Comparison of ENCODE assay signal across 23 cellular contexts in the genomic region with DNA sequence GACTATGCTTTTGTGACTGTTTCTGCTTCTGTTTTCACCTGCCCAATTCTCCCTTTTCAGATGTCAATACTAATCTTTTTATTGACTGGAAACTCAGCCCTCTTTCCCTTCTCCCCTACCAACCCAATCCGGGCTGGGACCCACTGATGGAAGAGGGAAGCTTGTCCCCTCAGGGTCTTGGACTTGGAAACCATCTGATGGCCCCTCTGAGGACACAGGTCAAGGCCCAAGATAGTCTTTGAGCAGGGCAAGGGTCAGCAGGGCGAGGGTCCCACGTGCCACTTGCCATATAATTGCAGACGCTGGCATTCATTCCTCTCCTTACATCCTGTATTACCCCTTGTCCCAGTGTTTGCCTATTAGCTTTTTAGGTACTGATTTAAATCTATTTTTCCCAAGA.
"Had no signal": no experiment of that assay in that cellular context is flagged by ENCODE, and none has a peak within 500 bp of the region (broad histone marks: within the 10 kb centered on the region; RNA-seq: fewer than 3 reads in every experiment).

No MANE protein-coding gene starts in this region.

- H3K4me1 Mint-ChIP-seq: endodermal cell had no signal

- H3K27me3 Mint-ChIP-seq: dendritic cell treated with granulocyte-macrophage colony-stimulating factor and Interleukin-4, amounts not matched to agents 40 ng/mL and 50 ng/mL, for 4 days; effector memory CD8-positive, alpha-beta T cell had no signal

- H3K4me3 Mint-ChIP-seq: dendritic cell treated with granulocyte-macrophage colony-stimulating factor and Interleukin-4, amounts not matched to agents 40 ng/mL and 50 ng/mL, for 4 days; effector memory CD8-positive, alpha-beta T cell; endodermal cell; mesothelial cell of epicardium had no signal

- H3K27ac Mint-ChIP-seq: dendritic cell treated with granulocyte-macrophage colony-stimulating factor and Interleukin-4, amounts not matched to agents 40 ng/mL and 50 ng/mL, for 4 days; effector memory CD8-positive, alpha-beta T cell; endodermal cell; mesothelial cell of epicardium had no signal

- H3K36me3 ChIP-seq: colonic mucosa, esophagus squamous epithelium, gastrocnemius medialis, heart right ventricle, left lung, lower lobe of right lung had no signal

- H3K36me3 Mint-ChIP-seq: mesothelial cell of epicardium had no signal

- DNase-seq: colonic mucosa; cortex of kidney; effector CD8-positive, alpha-beta T cell; effector memory CD8-positive, alpha-beta T cell; endodermal cell; erythroblast; esophagus squamous epithelium; foreskin melanocyte; gastrocnemius medialis; glutamatergic neuron; head of caudate nucleus; heart right ventricle; hippocampal formation; left cardiac atrium; left lung; left ventricle myocardium superior; lower lobe of right lung; mesenchymal stem cell; mucosa of descending colon had no signal

- H3K9me3 ChIP-seq: colonic mucosa, esophagus squamous epithelium, gastrocnemius medialis, heart right ventricle, left lung, lower lobe of right lung, mucosa of descending colon had no signal

- H3K27me3 ChIP-seq: colonic mucosa, esophagus squamous epithelium, gastrocnemius medialis, heart right ventricle, left lung had no signal

- H3K4me1 ChIP-seq: colonic mucosa, esophagus squamous epithelium, gastrocnemius medialis, heart right ventricle, left lung, lower lobe of right lung had no signal

- ATAC-seq: effector memory CD8-positive, alpha-beta T cell; esophagus mucosa; gastrocnemius medialis; heart right ventricle; left cardiac atrium; left lung; left ventricle myocardium superior; lower lobe of right lung; mucosa of descending colon had no signal

- H3K4me3 ChIP-seq: colonic mucosa, esophagus squamous epithelium, gastrocnemius medialis, heart right ventricle, left lung, lower lobe of right lung, mucosa of descending colon had no signal

- H3K27ac ChIP-seq: colonic mucosa, epithelial cell of prostate, esophagus squamous epithelium, gastrocnemius medialis, heart right ventricle, left lung, lower lobe of right lung had no signal

- H3K9me3 Mint-ChIP-seq: dendritic cell treated with granulocyte-macrophage colony-stimulating factor and Interleukin-4, amounts not matched to agents 40 ng/mL and 50 ng/mL, for 4 days; endodermal cell had no signal
